Comparison of ENCODE assay signal across 16 cellular contexts in the genomic region with DNA sequence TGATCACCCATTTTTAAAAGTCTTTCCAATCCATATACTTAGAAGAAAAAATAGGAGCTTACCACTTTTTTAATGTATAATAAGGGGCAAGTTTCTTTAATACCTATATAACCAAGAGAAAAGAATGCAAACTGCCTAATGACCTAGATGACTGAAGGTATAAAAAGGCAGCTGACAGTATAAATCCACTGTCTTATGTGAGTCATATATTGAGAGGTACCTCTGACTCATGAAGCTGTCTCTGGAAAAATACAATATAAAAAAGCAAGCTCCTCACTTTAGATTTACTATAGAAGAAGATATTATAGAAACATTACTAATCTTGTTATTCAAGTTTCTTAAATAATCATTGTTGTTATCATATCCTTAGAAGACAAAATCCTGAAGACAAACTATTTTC.
A peak's percentile ranks its signal among the peaks of the same experiment; 100 is the strongest.
DNase-seq lines count a peak whose midpoint lies in the region; ATAC-seq and TF ChIP-seq lines count a peak whose summit lies in the region.
"Had no signal": no experiment of that assay in that cellular context is flagged by ENCODE, and none has a peak within 500 bp of the region (broad histone marks: within the 10 kb centered on the region; RNA-seq: fewer than 3 reads in every experiment).

No MANE protein-coding gene starts in this region.

- H3K9me3 ChIP-seq in breast epithelium = no peaks in the 10 kb centered on the region
- H3K9me3 ChIP-seq: mucosa of descending colon, thyroid gland had no signal

- CTCF ChIA-PET in MCF 10A (lab: Yijun Ruan, JAX) = interaction anchor here (0.6 to 1.5 kb wide), 3 partner anchors 56 to 304 kb away, joined by 3 read pairs; no protein-coding TSS in a partner anchor

- BruUV-seq in MCF 10A (replicated peaks; lab: Mats Ljungman, UMichigan) = no TSS peak

- no peak overlapping the region for H3K4me3 ChIP-seq in breast epithelium
- H3K4me3 ChIP-seq: ascending aorta, mucosa of descending colon, thyroid gland had no signal

- H3K27ac ChIP-seq in breast epithelium = no peak overlapping the region
- H3K27ac ChIP-seq: ascending aorta, thyroid gland, VCaP had no signal

- DNase-seq in MCF 10A (ENCODE audit: unreplicated experiment) = peak; percentile 36
- DNase-seq in breast epithelium (ENCODE audit: low spot score in 2 of 2) = no peak
- DNase-seq in activated T-helper 2 cell treated with anti-CD3 and anti-CD28 coated beads, Interferon-gamma antibody, Interleukin-2, Interleukin-4, amounts not matched to agents 10 μg/mL and 5 μg/mL and 100 μg/mL, durations not matched to agents 14 hours and 24 hours and 36 hours (ENCODE audit: low spot score) = no peak
- DNase-seq in immature natural killer cell = no peak
- no peak for DNase-seq in Right ventricle myocardium superior
- DNase-seq in effector CD4-positive, alpha-beta T cell = no peak
- DNase-seq: DMS79, HCEC 1CT, islet precursor cell, mucosa of descending colon, NCI-H2081 treated with DMSO at 0.1 percent for 48 hours, thyroid gland had no signal

- no peaks in the 10 kb centered on the region for H3K36me3 ChIP-seq in breast epithelium
- H3K36me3 ChIP-seq: ascending aorta, thyroid gland had no signal

- no peaks in the 10 kb centered on the region for H3K36me3 Mint-ChIP-seq in MCF 10A (ENCODE audit: insufficient read depth, unreplicated experiment)
- peaks cover 15% of the 10 kb centered on the region for H3K36me3 Mint-ChIP-seq in activated T-helper 2 cell treated with anti-CD3 and anti-CD28 coated beads, Interferon-gamma antibody, Interleukin-2, Interleukin-4, amounts not matched to agents 10 μg/mL and 5 μg/mL and 100 μg/mL, durations not matched to agents 14 hours and 24 hours and 36 hours (ENCODE audit: low read depth)
- peaks cover 26 to 45% (median 35%) of the 10 kb centered on the region in 3 donors for H3K36me3 Mint-ChIP-seq in immature natural killer cell

- ATAC-seq in HG02870 (IDR thresholded peaks at IDR 0.05; ENCODE audit: unreplicated experiment) (no peak), Right ventricle myocardium superior (ENCODE audit: poor library complexity) (no peak), HG03196 (IDR thresholded peaks at IDR 0.05; ENCODE audit: unreplicated experiment) (no peak)
- ATAC-seq: mucosa of descending colon had no signal

- no peaks in the 10 kb centered on the region for H3K4me1 ChIP-seq in breast epithelium
- H3K4me1 ChIP-seq: ascending aorta had no signal

- intact Hi-C loops in MCF 10A (cut with micrococcal nuclease) (no loop called here), breast epithelium (cut with DNase I; ENCODE audit: low total_unique reads) (no loop called here), Right ventricle myocardium superior (cut with DNase I) (no loop called here)
- intact Hi-C loops in activated T-helper 2 cell treated with anti-CD3 and anti-CD28 coated beads, Interferon-gamma antibody, Interleukin-2, Interleukin-4, amounts not matched to agents 10 μg/mL and 5 μg/mL and 100 μg/mL, durations not matched to agents 14 hours and 24 hours and 36 hours (cut with micrococcal nuclease) = loop anchor here (2.0 kb wide), 1 partner anchor 114 kb away; no protein-coding TSS in a partner anchor

- H3K4me3 Mint-ChIP-seq in MCF 10A (ENCODE audit: unreplicated experiment) (no peak overlapping the region), immature natural killer cell (peak overlapping the region in 3 of 5 donors; percentile 22 to 64 (median 39))
- H3K4me3 Mint-ChIP-seq in activated T-helper 2 cell treated with anti-CD3 and anti-CD28 coated beads, Interferon-gamma antibody, Interleukin-2, Interleukin-4, amounts not matched to agents 10 μg/mL and 5 μg/mL and 100 μg/mL, durations not matched to agents 14 hours and 24 hours and 36 hours (ENCODE audit: low read depth) = no peak overlapping the region

- H3K4me1 Mint-ChIP-seq in MCF 10A (ENCODE audit: insufficient read depth, unreplicated experiment) = peaks cover 6% of the 10 kb centered on the region
- peaks cover 16% of the 10 kb centered on the region for H3K4me1 Mint-ChIP-seq in activated T-helper 2 cell treated with anti-CD3 and anti-CD28 coated beads, Interferon-gamma antibody, Interleukin-2, Interleukin-4, amounts not matched to agents 10 μg/mL and 5 μg/mL and 100 μg/mL, durations not matched to agents 14 hours and 24 hours and 36 hours (ENCODE audit: low read depth)
- peaks cover 78 to 98% of the 10 kb centered on the region in 2 donors for H3K4me1 Mint-ChIP-seq in immature natural killer cell

- H3K27me3 Mint-ChIP-seq in MCF 10A (ENCODE audit: insufficient read depth, unreplicated experiment) (no peaks in the 10 kb centered on the region), immature natural killer cell (ENCODE audit: low read depth in 3 of 3) (peaks cover 0 to 3% (median 3%) of the 10 kb centered on the region in 3 donors)
- peaks cover 3% of the 10 kb centered on the region for H3K27me3 Mint-ChIP-seq in activated T-helper 2 cell treated with anti-CD3 and anti-CD28 coated beads, Interferon-gamma antibody, Interleukin-2, Interleukin-4, amounts not matched to agents 10 μg/mL and 5 μg/mL and 100 μg/mL, durations not matched to agents 14 hours and 24 hours and 36 hours (ENCODE audit: low read depth)

- H3K27me3 ChIP-seq in breast epithelium = no peaks in the 10 kb centered on the region
- H3K27me3 ChIP-seq: ascending aorta, thyroid gland had no signal

- no peak for TF ChIP-seq POLR2A in breast epithelium (IDR thresholded peaks at IDR 0.05)

- H3K9me3 Mint-ChIP-seq in MCF 10A (ENCODE audit: unreplicated experiment) = peaks cover 15% of the 10 kb centered on the region
- H3K9me3 Mint-ChIP-seq in activated T-helper 2 cell treated with anti-CD3 and anti-CD28 coated beads, Interferon-gamma antibody, Interleukin-2, Interleukin-4, amounts not matched to agents 10 μg/mL and 5 μg/mL and 100 μg/mL, durations not matched to agents 14 hours and 24 hours and 36 hours = peaks cover 26% of the 10 kb centered on the region
- H3K9me3 Mint-ChIP-seq in immature natural killer cell = peaks cover 0 to 9% (median 4%) of the 10 kb centered on the region in 6 donors

- TF ChIP-seq CTCF in MCF 10A (IDR thresholded peaks at IDR 0.05; ENCODE audit: unreplicated experiment) (no peak), breast epithelium (IDR thresholded peaks at IDR 0.05) (no peak)

- H3K27ac Mint-ChIP-seq in MCF 10A (ENCODE audit: low read depth, unreplicated experiment) (no peak overlapping the region), immature natural killer cell (peak overlapping the region; percentile 77 to 89 (median 84))
- peak overlapping the region; percentile 10 for H3K27ac Mint-ChIP-seq in activated T-helper 2 cell treated with anti-CD3 and anti-CD28 coated beads, Interferon-gamma antibody, Interleukin-2, Interleukin-4, amounts not matched to agents 10 μg/mL and 5 μg/mL and 100 μg/mL, durations not matched to agents 14 hours and 24 hours and 36 hours

- POLR2A ChIA-PET in MCF 10A (lab: Yijun Ruan, JAX) = interaction anchor here (0.6 to 1.0 kb wide), 8 partner anchors 12 to 1762 kb away, joined by 3 to 4 read pairs (median 3); no protein-coding TSS in a partner anchor

Comparison
In these comparisons a context has a peak if more than half of its experiments do, and no peak if none do; other contexts are left out.
1. H3K4me3 Mint-ChIP-seq: peak in immature natural killer cell (3 of 5); none in MCF 10A (single experiment) and activated T-helper 2 cell treated with anti-CD3 and anti-CD28 coated beads, Interferon-gamma antibody, Interleukin-2, Interleukin-4, amounts not matched to agents 10 μg/mL and 5 μg/mL and 100 μg/mL, durations not matched to agents 14 hours and 24 hours and 36 hours (single experiment).